Comparison of ENCODE assay signal across 8 cellular contexts in the genomic region with DNA sequence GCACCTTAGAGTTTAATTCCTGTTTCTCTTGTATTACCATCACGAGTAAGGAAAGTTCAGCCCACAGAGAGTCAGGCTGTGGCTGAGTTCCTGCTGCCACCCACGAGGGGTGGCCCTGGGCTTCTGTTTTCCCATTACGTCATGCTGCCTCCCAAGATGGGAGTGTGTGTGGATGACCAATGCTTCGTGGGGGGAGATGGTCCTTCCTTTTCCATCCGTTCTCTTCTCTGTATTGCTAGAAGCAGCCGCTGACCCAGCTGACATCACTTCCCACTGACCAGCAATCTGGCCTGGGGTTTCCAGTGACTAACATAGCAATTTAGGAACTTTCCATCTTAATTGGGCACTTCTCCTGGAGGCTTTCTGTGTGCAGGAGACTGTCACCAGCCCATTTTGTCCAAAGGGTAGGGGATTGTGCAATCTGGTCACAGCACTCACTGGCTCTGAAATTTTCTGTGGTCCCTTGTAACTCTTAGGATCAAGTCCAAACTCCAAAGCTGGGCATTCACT. TPM values are rescaled to one million over a fixed set of nuclear protein-coding genes. Genes with fewer than 3 reads are reported as not detected.
A peak's percentile ranks its signal among the peaks of the same experiment; 100 is the strongest.
DNase-seq lines count a peak whose midpoint lies in the region; ATAC-seq and TF ChIP-seq lines count a peak whose summit lies in the region.

No MANE protein-coding gene starts in this region.

- no peaks in the 10 kb centered on the region for H3K9me3 ChIP-seq in body of pancreas
- no peaks in the 10 kb centered on the region for H3K9me3 ChIP-seq in right lobe of liver
- peaks cover 0 to 2% (median under 1%) of the 10 kb centered on the region in 4 donors for H3K9me3 ChIP-seq in tibial nerve

- peaks cover 6% of the 10 kb centered on the region for H3K36me3 Mint-ChIP-seq in glutamatergic neuron (ENCODE audit: unreplicated experiment)
- H3K36me3 Mint-ChIP-seq in endothelial cell (ENCODE audit: low read depth, unreplicated experiment), result peaks cover under 1% of the 10 kb centered on the region

- ATAC-seq in HG02938 (IDR thresholded peaks at IDR 0.05; ENCODE audit: unreplicated experiment) (peak; percentile 61), body of pancreas (peak; percentile 81), right lobe of liver (peak; percentile 80 to 92 (median 88))

- peak overlapping the region in 2 of 4 donors; percentile 45 to 67 for H3K27ac ChIP-seq in body of pancreas
- H3K27ac ChIP-seq in right lobe of liver, result peak overlapping the region; percentile 47 to 78 (median 62)
- peak overlapping the region; percentile 75 to 96 (median 79) for H3K27ac ChIP-seq in tibial nerve

- no peaks in the 10 kb centered on the region for H3K4me1 Mint-ChIP-seq in glutamatergic neuron (ENCODE audit: low read depth, unreplicated experiment)
- no peaks in the 10 kb centered on the region for H3K4me1 Mint-ChIP-seq in endothelial cell (ENCODE audit: unreplicated experiment)

- TF ChIP-seq CTCF in body of pancreas (IDR thresholded peaks at IDR 0.05) (no peak), right lobe of liver (IDR thresholded peaks at IDR 0.05) (no peak), tibial nerve (IDR thresholded peaks at IDR 0.05) (peak in 1 of 5 experiments; percentile 14), glutamatergic neuron (IDR thresholded peaks at IDR 0.05; ENCODE audit: partially characterized antibody, unreplicated experiment) (no peak), endothelial cell (IDR thresholded peaks at IDR 0.05; ENCODE audit: unreplicated experiment) (no peak)

- no peaks in the 10 kb centered on the region for H3K27me3 ChIP-seq in body of pancreas
- H3K27me3 ChIP-seq in right lobe of liver, result no peaks in the 10 kb centered on the region
- H3K27me3 ChIP-seq in tibial nerve, result no peaks in the 10 kb centered on the region

- intact Hi-C loops in body of pancreas (cut with DNase I), result no loop called here
- intact Hi-C loops in right lobe of liver (cut with DNase I), result loop anchor here in 1 of 2 donors (10.0 kb wide), 1 partner anchor 51 kb away; no protein-coding TSS in a partner anchor

- H3K9me3 Mint-ChIP-seq in glutamatergic neuron (ENCODE audit: unreplicated experiment) (peaks cover 2% of the 10 kb centered on the region), endothelial cell (ENCODE audit: unreplicated experiment) (no peaks in the 10 kb centered on the region)

- no peak overlapping the region for H3K4me3 Mint-ChIP-seq in glutamatergic neuron (ENCODE audit: unreplicated experiment)
- H3K4me3 Mint-ChIP-seq in endothelial cell (ENCODE audit: unreplicated experiment), result no peak overlapping the region

- H3K36me3 ChIP-seq in body of pancreas (replicated peaks in 1 of 2; ENCODE audit: insufficient read depth in 1 of 2, low read depth in 2 of 2) (peaks cover 0 to 1% of the 10 kb centered on the region in 2 donors), right lobe of liver (peaks cover 0 to 7% (median 1%) of the 10 kb centered on the region in 4 donors), tibial nerve (peaks cover 0 to 24% (median 0%) of the 10 kb centered on the region in 3 donors)

- H3K27me3 Mint-ChIP-seq in glutamatergic neuron (ENCODE audit: unreplicated experiment) (peaks cover 3% of the 10 kb centered on the region), endothelial cell (ENCODE audit: unreplicated experiment) (no peaks in the 10 kb centered on the region)

- H3K27ac Mint-ChIP-seq in glutamatergic neuron (ENCODE audit: unreplicated experiment) (no peak overlapping the region), endothelial cell (ENCODE audit: unreplicated experiment) (no peak overlapping the region)

- peak; percentile 78 to 88 for TF ChIP-seq EP300 in tibial nerve (IDR thresholded peaks at IDR 0.05)

- peak; percentile 93 for DNase-seq in AG08396 (ENCODE audit: low spot score)
- peak; percentile 25 to 84 (median 43) for DNase-seq in body of pancreas
- DNase-seq in right lobe of liver, result peak; percentile 67 to 73 (median 72)
- DNase-seq in tibial nerve (ENCODE audit: low spot score in 2 of 2), result peak; percentile 43 to 72
- no peak for DNase-seq in glutamatergic neuron
- no peak for DNase-seq in endothelial cell (ENCODE audit: low spot score)
- no peak for DNase-seq in NCI-H1105 treated with DMSO at 0.1 percent for 48 hours (lab: John Stamatoyannopoulos, UW)

- H3K4me1 ChIP-seq in body of pancreas, result no peaks in the 10 kb centered on the region
- peaks cover 0 to 16% (median 6%) of the 10 kb centered on the region in 4 donors for H3K4me1 ChIP-seq in right lobe of liver
- H3K4me1 ChIP-seq in tibial nerve, result peaks cover 0 to 18% (median 5%) of the 10 kb centered on the region in 4 donors

- TF ChIP-seq POLR2A in body of pancreas (IDR thresholded peaks at IDR 0.05), result no peak
- TF ChIP-seq POLR2A in right lobe of liver (IDR thresholded peaks at IDR 0.05), result peak; percentile 14
- TF ChIP-seq POLR2A in tibial nerve (IDR thresholded peaks at IDR 0.05), result no peak

- WGBS in body of pancreas, 2 donors, result 53 to 60% methylated on average over 6 of the region's 6 CpGs
- WGBS in right lobe of liver (ENCODE audit: insufficient coverage, low coverage, low lambda C conversion rate, missing lambda C conversion rate), result 15% methylated on average over 6 of the region's 6 CpGs
- 4 to 9% methylated on average over 6 of the region's 6 CpGs for WGBS in tibial nerve, 2 donors

- no peak overlapping the region for H3K4me3 ChIP-seq in body of pancreas
- H3K4me3 ChIP-seq in right lobe of liver, result no peak overlapping the region
- H3K4me3 ChIP-seq in tibial nerve, result peak overlapping the region in 1 of 4 donors; percentile 2

RNA-seq across cellular contexts. Expression of a gene that starts 9.3 kb away (rescaled TPM):
- 1 to 10 TPM in 1 of 2 donors, under 1 TPM in 1; 0.99 to 3.9 TPM for total RNA-seq in body of pancreas
- 10 to 100 TPM in 3 of 6 experiments, 1 to 10 TPM in 3; 4.2 to 16.0 (median 8.4) TPM for total RNA-seq in right lobe of liver
- 10 to 100 TPM in 1 of 4 donors, 1 to 10 TPM in 3; 1.5 to 10.8 (median 4.7) TPM for total RNA-seq in tibial nerve
- 0.20 TPM for total RNA-seq in glutamatergic neuron (ENCODE audit: unreplicated experiment)
- 1.1 TPM for total RNA-seq in endothelial cell (ENCODE audit: unreplicated experiment)

RNA-seq across cellular contexts. Expression of a gene that starts 32.4 kb away (rescaled TPM):
- total RNA-seq in body of pancreas, result 10 to 100 TPM; 23.6 to 41.9 TPM
- total RNA-seq in right lobe of liver, result 10 to 100 TPM; 15.5 to 25.2 (median 19.9) TPM
- 10 to 100 TPM; 24.0 to 45.9 (median 37.0) TPM for total RNA-seq in tibial nerve
- 69.2 TPM for total RNA-seq in glutamatergic neuron (ENCODE audit: unreplicated experiment)
- total RNA-seq in endothelial cell (ENCODE audit: unreplicated experiment), result 66.3 TPM

RNA-seq across cellular contexts. Expression of a gene that starts 58.5 kb away (rescaled TPM):
- total RNA-seq in body of pancreas, result 10 to 100 TPM; 13.8 to 32.7 TPM
- total RNA-seq in right lobe of liver, result 10 to 100 TPM; 41.2 to 55.3 (median 42.7) TPM
- total RNA-seq in tibial nerve, result 10 to 100 TPM; 50.2 to 97.5 (median 77.5) TPM
- total RNA-seq in glutamatergic neuron (ENCODE audit: unreplicated experiment), result 126 TPM
- total RNA-seq in endothelial cell (ENCODE audit: unreplicated experiment), result 203 TPM

Comparison
In these comparisons a context has a peak if more than half of its experiments do, and no peak if none do; other contexts are left out.
1. DNase-seq: peak in AG08396 (single experiment), body of pancreas (4 of 4), right lobe of liver (3 of 3) and tibial nerve (2 of 2); none in glutamatergic neuron (single experiment), endothelial cell (single experiment) and NCI-H1105 treated with DMSO at 0.1 percent for 48 hours (single experiment).
2. Peak in every context shown above with its lines, with median percentiles within 50 percentile points of each other: ATAC-seq.